1 cellular context compared by ENCODE assay signal in genomic region chr17:62135742-62136141, GRCh38.
TF ChIP-seq lines count a peak whose summit lies in the region.

No MANE protein-coding gene starts in this region.

TF ChIP-seq in GM23338, 12 proteins besides CTCF, POLR2A, EP300 and RAD21 (continued from another document):
- TF ChIP-seq ZNF462 (CRISPR knock-in tag; IDR thresholded peaks at IDR 0.05) (no peak), POLR2AphosphoS5 (IDR thresholded peaks at IDR 0.05; ENCODE audit: low read depth) (no peak), CREB1 (CRISPR knock-in tag; IDR thresholded peaks at IDR 0.05; ENCODE audit: low read depth) (no peak), NANOG (IDR thresholded peaks at IDR 0.05; ENCODE audit: borderline replicate concordance) (no peak), ZNF114 (CRISPR knock-in tag; IDR thresholded peaks at IDR 0.05) (no peak), JUNB (IDR thresholded peaks at IDR 0.05; ENCODE audit: unreplicated experiment) (no peak), ETS1 (IDR thresholded peaks at IDR 0.05) (no peak), EZH2phosphoT487 (IDR thresholded peaks at IDR 0.05; ENCODE audit: unreplicated experiment) (no peak), ZNF331 (CRISPR knock-in tag; IDR thresholded peaks at IDR 0.05; ENCODE audit: low read depth) (no peak), STAT1 (IDR thresholded peaks at IDR 0.05; ENCODE audit: unreplicated experiment) (no peak)
